ENCODE assay signal across 11 cellular contexts in the genomic region with DNA sequence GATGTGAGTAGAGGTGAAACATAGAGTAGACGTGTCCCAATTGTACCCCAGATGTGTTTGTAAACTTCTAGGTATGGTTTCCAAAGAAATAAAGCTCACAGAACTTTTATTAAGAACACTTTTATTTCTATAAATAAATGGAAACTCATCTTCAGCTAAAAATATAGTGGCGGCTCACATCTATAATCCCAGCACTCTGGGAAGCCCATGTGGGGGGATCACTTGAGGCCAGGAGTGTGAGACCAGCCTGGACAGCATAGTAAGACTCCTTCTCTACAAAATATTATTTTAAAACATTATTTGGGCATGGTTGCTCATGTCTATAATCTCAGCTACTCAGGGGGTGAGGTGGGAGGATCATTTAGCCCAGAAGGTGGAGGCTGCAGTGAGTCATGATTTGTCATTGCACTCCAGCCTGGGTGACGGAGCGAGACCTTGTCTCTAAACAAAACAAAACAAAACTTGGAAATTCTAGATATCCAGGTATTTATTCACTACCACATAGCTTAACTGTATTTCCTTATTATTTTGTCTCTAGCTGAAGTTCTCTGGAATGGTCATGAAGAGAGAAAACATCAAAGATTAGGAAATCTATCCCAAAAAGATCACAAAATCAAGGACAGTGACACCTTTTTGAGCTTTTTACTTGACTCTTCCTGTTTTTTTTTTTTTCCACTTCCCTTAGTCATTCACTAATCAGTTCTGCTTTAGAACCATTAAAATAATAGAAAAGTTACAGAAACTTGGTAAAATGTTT.
DNase-seq lines count a peak whose midpoint lies in the region; ATAC-seq and TF ChIP-seq lines count a peak whose summit lies in the region.
"Had no signal": no experiment of that assay in that cellular context is flagged by ENCODE, and none has a peak within 500 bp of the region (broad histone marks: within the 10 kb centered on the region; RNA-seq: fewer than 3 reads in every experiment).

No MANE protein-coding gene starts in this region.

- H2AFZ ChIP-seq in HCT116 (ENCODE audit: low read depth, low read length, poor library complexity, severe bottlenecking) (no peak overlapping the region), osteoblast (ENCODE audit: low read length) (no peak overlapping the region)

- no peaks in the 10 kb centered on the region for H4K20me1 ChIP-seq in HCT116 (ENCODE audit: insufficient read depth)
- H4K20me1 ChIP-seq in osteoblast (ENCODE audit: insufficient read depth, low read length) = no peaks in the 10 kb centered on the region

- H3K4me1 ChIP-seq in HCT116 (ENCODE audit: control insufficient read depth in 1 of 2, insufficient read depth in 2 of 2, low read length in 2 of 2) (peaks cover 71 to 72% of the 10 kb centered on the region in 2 experiments), SJSA1 (replicated peaks) (peaks cover 63% of the 10 kb centered on the region), osteoblast (ENCODE audit: insufficient read depth, low read length) (peaks cover 37% of the 10 kb centered on the region)

- intact Hi-C loops in HCT116 (cut with micrococcal nuclease) = loop anchor here (1.0 to 5.0 kb wide), 2 partner anchors 13 to 95 kb away; no protein-coding TSS in a partner anchor

- H3K36me3 ChIP-seq in HCT116 (ENCODE audit: control insufficient read depth in 1 of 2, insufficient read depth in 2 of 2, low read length in 2 of 2) (no peaks in the 10 kb centered on the region; a peak in 1 of 4 replicates), SJSA1 (peaks cover 19% of the 10 kb centered on the region), osteoblast (ENCODE audit: insufficient read depth, low read length) (no peaks in the 10 kb centered on the region)

- H3K27me3 ChIP-seq in HCT116 (ENCODE audit: insufficient read depth, low read length) (no peaks in the 10 kb centered on the region), SJSA1 (replicated peaks) (no peaks in the 10 kb centered on the region), osteoblast (ENCODE audit: insufficient read depth, low read length) (no peaks in the 10 kb centered on the region)

- peak; percentile 15; the same call in 1 of the 2 replicates for TF ChIP-seq RAD21 in HCT116 (IDR thresholded peaks at IDR 0.05; ENCODE audit: low read depth)

- H3K9me3 ChIP-seq in HCT116 (ENCODE audit: control insufficient read depth in 1 of 2, insufficient read depth in 1 of 2, low read depth in 1 of 2, low read length in 2 of 2) (no peaks in the 10 kb centered on the region), SJSA1 (replicated peaks) (no peaks in the 10 kb centered on the region), osteoblast (ENCODE audit: low read depth, low read length) (no peaks in the 10 kb centered on the region)

- no peaks in the 10 kb centered on the region for H3K9me2 ChIP-seq in HCT116 (ENCODE audit: insufficient read depth)

- RAD21 ChIA-PET in HCT116 (lab: Charles Lee; ENCODE audit: low non-redundant PET in 1 of 2, low total read pairs in 2 of 2, uncharacterized antibody in 2 of 2, unreplicated experiment in 2 of 2) = interaction anchor here in 1 of 2 experiments (1.0 kb wide), 1 partner anchor 133 kb away, joined by 3 read pairs; no protein-coding TSS in a partner anchor

- POLR2A ChIA-PET in HCT116 (lab: Charles Lee) = interaction anchor here (0.6 to 1.1 kb wide), 2 partner anchors 16 to 79 kb away, joined by 3 to 4 read pairs; no protein-coding TSS in a partner anchor

- no peak for TF ChIP-seq CTCF in HCT116 (IDR thresholded peaks at IDR 0.05 in 2 of 3, conservative IDR thresholded peaks at IDR 0.05 in 1 of 3; ENCODE audit: borderline replicate concordance in 1 of 3, insufficient read depth in 1 of 3, low read depth in 2 of 3, low read length in 2 of 3)
- no peak for TF ChIP-seq CTCF in osteoblast (IDR thresholded peaks at IDR 0.05; ENCODE audit: extremely low read depth, low read depth, low read length)
- no peak for TF ChIP-seq CTCF in GM10266 (IDR thresholded peaks at IDR 0.05; ENCODE audit: control insufficient read depth, insufficient read depth, low read depth, missing control alignments)

- TF ChIP-seq POLR2A in HCT116 (IDR thresholded peaks at IDR 0.05; ENCODE audit: borderline replicate concordance, extremely low read depth, insufficient read depth, insufficient read length) = no peak

- ATAC-seq in HCT116 (peak; percentile 90), esophagus mucosa (peak; percentile 75), GM21529 (IDR thresholded peaks at IDR 0.05; ENCODE audit: unreplicated experiment) (no peak)

- BruUV-seq in HCT116 (replicated peaks; lab: Mats Ljungman, UMichigan) = no TSS peak

- H3K4me2 ChIP-seq in HCT116 (ENCODE audit: low read length) (peak overlapping the region; percentile 61), osteoblast (ENCODE audit: insufficient read depth, low read length) (peak overlapping the region; percentile 22)

- DNase-seq in HCT116 (ENCODE audit: low read depth, low spot score) (peak; percentile 85), SJSA1 (ENCODE audit: low read depth in 1 of 2, low spot score in 2 of 2) (peak; percentile 74 to 75), osteoblast (ENCODE audit: insufficient read length, low spot score, missing footprints) (no peak), NCI-H1930 (lab: John Stamatoyannopoulos, UW) (no peak), GM10266 (ENCODE audit: extremely low spot score) (no peak), AML-193 (lab: John Stamatoyannopoulos, UW) (no peak)
- DNase-seq: NCI-H1092; NCI-H69; stimulated activated CD8-positive, alpha-beta memory T cell treated with anti-CD3 and anti-CD28 coated beads, Interleukin-4, amount 100 ng/mL, for 48 hours had no signal

- H3K27ac ChIP-seq in HCT116 (ENCODE audit: low read depth, low read length) = peak overlapping the region; percentile 87
- H3K27ac ChIP-seq in SJSA1 = peak overlapping the region; percentile 54
- H3K27ac ChIP-seq in osteoblast (ENCODE audit: low read depth, low read length) = peak overlapping the region; percentile 84

- H3K4me3 ChIP-seq in HCT116 (replicated peaks in 1 of 2; ENCODE audit: low read depth in 1 of 2, low read length in 2 of 2) (peak overlapping the region in 1 of 2 experiments; percentile 23; a peak in 2 of 4 replicates), SJSA1 (no peak overlapping the region), osteoblast (ENCODE audit: insufficient read depth, low read length) (no peak overlapping the region)

- CTCF ChIA-PET in HCT116 (lab: Charles Lee) = interaction anchor here (1.0 to 2.2 kb wide), 3 partner anchors 25 to 133 kb away, joined by 4 to 9 read pairs (median 5); no protein-coding TSS in a partner anchor

- H3K9ac ChIP-seq in HCT116 (ENCODE audit: low read length) = peak overlapping the region; percentile 50

- H3K79me2 ChIP-seq in HCT116 (ENCODE audit: insufficient read depth, low read length) (peaks cover 80% of the 10 kb centered on the region), osteoblast (ENCODE audit: insufficient read depth, low read length) (peaks cover 2% of the 10 kb centered on the region)

TF ChIP-seq in HCT116, 20 proteins besides CTCF, POLR2A, EP300 and RAD21 (continues in another document):
- TF ChIP-seq, protein P1, sequence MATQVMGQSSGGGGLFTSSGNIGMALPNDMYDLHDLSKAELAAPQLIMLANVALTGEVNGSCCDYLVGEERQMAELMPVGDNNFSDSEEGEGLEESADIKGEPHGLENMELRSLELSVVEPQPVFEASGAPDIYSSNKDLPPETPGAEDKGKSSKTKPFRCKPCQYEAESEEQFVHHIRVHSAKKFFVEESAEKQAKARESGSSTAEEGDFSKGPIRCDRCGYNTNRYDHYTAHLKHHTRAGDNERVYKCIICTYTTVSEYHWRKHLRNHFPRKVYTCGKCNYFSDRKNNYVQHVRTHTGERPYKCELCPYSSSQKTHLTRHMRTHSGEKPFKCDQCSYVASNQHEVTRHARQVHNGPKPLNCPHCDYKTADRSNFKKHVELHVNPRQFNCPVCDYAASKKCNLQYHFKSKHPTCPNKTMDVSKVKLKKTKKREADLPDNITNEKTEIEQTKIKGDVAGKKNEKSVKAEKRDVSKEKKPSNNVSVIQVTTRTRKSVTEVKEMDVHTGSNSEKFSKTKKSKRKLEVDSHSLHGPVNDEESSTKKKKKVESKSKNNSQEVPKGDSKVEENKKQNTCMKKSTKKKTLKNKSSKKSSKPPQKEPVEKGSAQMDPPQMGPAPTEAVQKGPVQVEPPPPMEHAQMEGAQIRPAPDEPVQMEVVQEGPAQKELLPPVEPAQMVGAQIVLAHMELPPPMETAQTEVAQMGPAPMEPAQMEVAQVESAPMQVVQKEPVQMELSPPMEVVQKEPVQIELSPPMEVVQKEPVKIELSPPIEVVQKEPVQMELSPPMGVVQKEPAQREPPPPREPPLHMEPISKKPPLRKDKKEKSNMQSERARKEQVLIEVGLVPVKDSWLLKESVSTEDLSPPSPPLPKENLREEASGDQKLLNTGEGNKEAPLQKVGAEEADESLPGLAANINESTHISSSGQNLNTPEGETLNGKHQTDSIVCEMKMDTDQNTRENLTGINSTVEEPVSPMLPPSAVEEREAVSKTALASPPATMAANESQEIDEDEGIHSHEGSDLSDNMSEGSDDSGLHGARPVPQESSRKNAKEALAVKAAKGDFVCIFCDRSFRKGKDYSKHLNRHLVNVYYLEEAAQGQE (IDR thresholded peaks at IDR 0.05; ENCODE audit: low read depth) = no peak
- peak; percentile 31; the same call in 1 of the 2 replicates for TF ChIP-seq CEBPB (IDR thresholded peaks at IDR 0.05; ENCODE audit: low read depth)
- peak; percentile 97 for TF ChIP-seq FOSL1 (IDR thresholded peaks at IDR 0.05; ENCODE audit: low read depth)
- TF ChIP-seq EZH2 (IDR thresholded peaks at IDR 0.05) = no peak
- peak; percentile 16; the same call in 1 of the 2 replicates for TF ChIP-seq SRF (IDR thresholded peaks at IDR 0.05; ENCODE audit: low read depth)
- no peak for TF ChIP-seq YY1 (IDR thresholded peaks at IDR 0.05; ENCODE audit: extremely low read depth, insufficient replicate concordance, low read depth, low read length)
- no peak for TF ChIP-seq ZNF274 (IDR thresholded peaks at IDR 0.05; ENCODE audit: low read depth, low read length)
- peak; percentile 87 for TF ChIP-seq JUND (IDR thresholded peaks at IDR 0.05)
- TF ChIP-seq, protein P2, sequence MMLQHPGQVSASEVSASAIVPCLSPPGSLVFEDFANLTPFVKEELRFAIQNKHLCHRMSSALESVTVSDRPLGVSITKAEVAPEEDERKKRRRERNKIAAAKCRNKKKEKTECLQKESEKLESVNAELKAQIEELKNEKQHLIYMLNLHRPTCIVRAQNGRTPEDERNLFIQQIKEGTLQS (IDR thresholded peaks at IDR 0.05) = no peak
- TF ChIP-seq SIN3A (IDR thresholded peaks at IDR 0.05; ENCODE audit: low read depth) = no peak; the same call in 1 of the 2 replicates
- TF ChIP-seq ZFX (IDR thresholded peaks at IDR 0.05) = no peak
- peak; percentile 44; the same call in 1 of the 2 replicates for TF ChIP-seq CBX3 (IDR thresholded peaks at IDR 0.05; ENCODE audit: low read depth)
- TF ChIP-seq POLR2AphosphoS5 (IDR thresholded peaks at IDR 0.05; ENCODE audit: low read depth, low read length) = peak; percentile 15; the same call in 1 of the 2 replicates

Comparison
In these comparisons a context has a peak if more than half of its experiments do, and no peak if none do; other contexts are left out.
1. DNase-seq: peak in HCT116 (single experiment) and SJSA1 (2 of 2); none in osteoblast (single experiment), NCI-H1930 (0 of 2), GM10266 (single experiment) and AML-193 (0 of 2).
2. Peak in every context shown above with its lines, with median percentiles within 50 percentile points of each other: H3K27ac ChIP-seq.